ENCODE assay signal across 27 cellular contexts in the genomic region with DNA sequence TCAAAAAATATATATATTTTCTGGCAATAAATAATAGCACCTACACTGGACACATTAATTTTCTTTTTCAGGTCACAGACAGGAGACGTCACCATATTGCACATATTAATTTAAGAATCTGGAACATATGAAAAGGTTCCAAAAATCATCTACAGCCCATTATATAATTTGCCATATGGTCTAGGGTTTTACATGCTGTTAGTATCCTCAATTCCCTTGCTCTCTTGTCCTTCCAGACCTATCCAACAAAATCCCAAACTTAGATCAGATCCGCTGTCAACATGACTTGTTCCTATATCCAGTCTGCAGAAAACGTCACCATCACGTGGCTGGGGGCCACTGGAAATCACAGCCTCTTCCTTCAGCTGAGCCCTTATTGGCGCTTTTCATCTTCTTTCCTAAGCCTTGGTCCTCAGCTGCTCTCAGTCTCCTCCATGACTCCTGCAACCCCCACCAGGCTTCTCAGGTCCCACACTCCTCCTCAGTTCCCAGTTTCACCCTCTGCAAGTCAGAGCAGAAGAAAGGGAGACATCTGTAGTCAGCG.
"Had no signal": no experiment of that assay in that cellular context is flagged by ENCODE, and none has a peak within 500 bp of the region (broad histone marks: within the 10 kb centered on the region; RNA-seq: fewer than 3 reads in every experiment).

No MANE protein-coding gene starts in this region.

- H3K4me3 ChIP-seq: adrenal gland, ascending aorta, breast epithelium, gastroesophageal sphincter, heart right ventricle had no signal

- H3K27me3 ChIP-seq: adrenal gland, ascending aorta, breast epithelium, gastroesophageal sphincter, heart right ventricle had no signal

- H3K4me1 ChIP-seq: adrenal gland, ascending aorta, breast epithelium, gastroesophageal sphincter had no signal

- ATAC-seq: activated CD4-positive, alpha-beta T cell treated with anti-CD3 and anti-CD28 coated beads for 36 hours; activated CD8-positive, alpha-beta memory T cell treated with anti-CD3 and anti-CD28 coated beads, Interleukin-2, amount 10 ng/mL, durations not matched to agents 7 days and 5 days; activated CD8-positive, alpha-beta T cell treated with anti-CD3 and anti-CD28 coated beads, Interleukin-2, amount 10 ng/mL, durations not matched to agents 7 days and 5 days; activated naive CD8-positive, alpha-beta T cell treated with anti-CD3 and anti-CD28 coated beads, Interleukin-2, amount 50 U/mL, for 24 hours; esophagus mucosa; gastroesophageal sphincter had no signal

- H3K27ac ChIP-seq: adrenal gland, ascending aorta, breast epithelium, gastroesophageal sphincter, heart right ventricle had no signal

- DNase-seq: activated CD4-positive, alpha-beta memory T cell treated with anti-CD3 and anti-CD28 coated beads for 36 hours; activated CD4-positive, alpha-beta T cell treated with anti-CD3 and anti-CD28 coated beads for 36 hours; activated CD4-positive, alpha-beta T cell treated with anti-CD3 and anti-CD28 coated beads, Interleukin-2, amount 10 ng/mL, durations not matched to agents 24 days and 14 days; activated CD4-positive, CD25-positive, alpha-beta regulatory T cell; activated CD4-positive, CD25-positive, alpha-beta regulatory T cell treated with anti-CD3 and anti-CD28 coated beads, Interleukin-2, amount 50 U/mL, for 72 hours; activated CD8-positive, alpha-beta memory T cell treated with anti-CD3 and anti-CD28 coated beads, Interleukin-2, amount 10 ng/mL, durations not matched to agents 7 days and 5 days; activated CD8-positive, alpha-beta memory T cell treated with anti-CD3 and anti-CD28 coated beads, Interleukin-2, amount 50 U/mL, for 4 hours; activated CD8-positive, alpha-beta T cell treated with anti-CD3 and anti-CD28 coated beads, Interleukin-2, amount 10 ng/mL, durations not matched to agents 7 days and 5 days; activated effector memory CD4-positive, alpha-beta T cell treated with anti-CD3 and anti-CD28 coated beads, Interleukin-2, amount 50 U/mL, for 16 hours; activated naive CD4-positive, alpha-beta T cell treated with anti-CD3 and anti-CD28 coated beads for 36 hours; activated naive CD8-positive, alpha-beta T cell treated with anti-CD3 and anti-CD28 coated beads for 36 hours; activated naive CD8-positive, alpha-beta T cell treated with anti-CD3 and anti-CD28 coated beads, Interleukin-2, amount 50 U/mL, for 24 hours; activated T-cell treated with anti-CD3 and anti-CD28 coated beads, Interleukin-2, amount 50 U/mL, for 1 hour; activated T-cell treated with anti-CD3 and anti-CD28 coated beads, Interleukin-2, amount 50 U/mL, for 48 hours; adrenal gland; amygdala; cortex of kidney; dermis blood vessel endothelial cell; effector memory CD4-positive, alpha-beta T cell; endodermal cell; heart right ventricle; T-helper 1 cell; T-helper 2 cell had no signal
